Comparison of ENCODE assay signal across 3 cellular contexts in the genomic region with DNA sequence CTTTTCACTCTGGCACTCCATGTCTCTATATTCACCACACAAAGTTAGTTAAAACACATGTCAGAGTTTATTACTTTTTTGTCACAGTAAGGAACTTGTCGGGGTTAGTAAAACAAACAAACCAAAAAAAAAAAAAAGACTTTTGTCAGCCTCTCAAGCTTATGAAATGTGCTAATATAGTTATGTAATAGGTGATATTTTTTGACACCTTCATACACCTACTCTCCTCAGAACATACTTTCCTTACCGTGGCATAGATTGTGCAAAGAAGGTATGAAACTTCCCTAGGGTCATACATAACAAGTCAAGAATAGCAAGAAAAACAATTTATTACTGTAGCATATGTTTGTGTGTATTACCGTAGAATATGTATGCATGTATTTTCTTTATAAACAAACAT.
"Had no signal": no experiment of that assay in that cellular context is flagged by ENCODE, and none has a peak within 500 bp of the region (broad histone marks: within the 10 kb centered on the region; RNA-seq: fewer than 3 reads in every experiment).

No MANE protein-coding gene starts in this region.

- H3K4me3 ChIP-seq: GM12878 had no signal

- DNase-seq: GDM1, GF-D8 had no signal

- ATAC-seq: GM12878 had no signal
